8 cellular contexts compared by ENCODE assay signal in the genomic region with DNA sequence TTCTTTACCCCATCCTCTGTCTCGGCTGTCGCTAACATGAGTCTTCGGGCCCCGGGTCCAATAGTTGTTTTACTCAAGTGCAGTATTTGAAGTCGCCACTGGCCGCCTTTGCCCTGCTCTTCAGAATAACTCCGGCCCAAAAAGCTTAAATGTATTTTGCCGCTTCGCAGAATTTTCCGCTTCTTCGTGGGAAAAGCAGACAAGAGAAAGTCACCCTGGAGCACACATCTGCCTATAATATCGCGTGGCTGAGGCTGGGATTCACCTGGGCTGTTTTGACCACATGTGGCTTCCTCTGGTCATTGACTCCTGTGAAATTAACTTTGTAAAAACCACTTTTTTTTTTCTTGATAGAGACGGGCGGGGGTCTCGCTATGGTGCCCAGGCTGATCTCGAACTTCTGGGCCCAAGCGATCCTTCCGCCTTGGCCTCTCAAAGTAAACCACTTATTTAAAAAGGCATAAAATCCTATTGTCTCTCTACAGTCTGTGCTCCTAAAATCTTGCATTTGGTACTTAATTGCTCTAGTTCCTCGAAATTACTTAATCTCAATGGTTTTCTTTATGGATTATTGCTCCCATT.
A peak's percentile ranks its signal among the peaks of the same experiment; 100 is the strongest.
DNase-seq lines count a peak whose midpoint lies in the region; ATAC-seq and TF ChIP-seq lines count a peak whose summit lies in the region.

No MANE protein-coding gene starts in this region.

- peak overlapping the region; percentile 31 for H3K27ac ChIP-seq in muscle layer of duodenum (ENCODE audit: low read length)

- DNase-seq in AML-193 (lab: John Stamatoyannopoulos, UW) (peak; percentile 26 to 30), NB4 (ENCODE audit: low read depth) (no peak), NCI-H2107 (lab: John Stamatoyannopoulos, UW) (no peak), GOT3 (lab: John Stamatoyannopoulos, UW) (no peak)

- H3K27ac Mint-ChIP-seq in dendritic cell treated with granulocyte-macrophage colony-stimulating factor and Interleukin-4, amounts not matched to agents 40 ng/mL and 50 ng/mL, for 4 days = peak overlapping the region; percentile 91

- no peaks in the 10 kb centered on the region for H3K9me3 Mint-ChIP-seq in dendritic cell treated with granulocyte-macrophage colony-stimulating factor and Interleukin-4, amounts not matched to agents 40 ng/mL and 50 ng/mL, for 4 days

- peaks cover 28% of the 10 kb centered on the region for H3K36me3 Mint-ChIP-seq in dendritic cell treated with granulocyte-macrophage colony-stimulating factor and Interleukin-4, amounts not matched to agents 40 ng/mL and 50 ng/mL, for 4 days (ENCODE audit: low read depth)

- H3K27me3 Mint-ChIP-seq in dendritic cell treated with granulocyte-macrophage colony-stimulating factor and Interleukin-4, amounts not matched to agents 40 ng/mL and 50 ng/mL, for 4 days = peaks cover 2% of the 10 kb centered on the region

- H3K9me3 ChIP-seq in muscle layer of duodenum (ENCODE audit: control insufficient read depth in 1 of 2, low read length in 2 of 2) = no peaks in the 10 kb centered on the region

- no peaks in the 10 kb centered on the region for H3K36me3 ChIP-seq in muscle layer of duodenum (ENCODE audit: control insufficient read depth in 1 of 2, insufficient read depth in 2 of 2, low read length in 2 of 2)

- peak overlapping the region; percentile 92 for H3K4me3 ChIP-seq in NB4 (ENCODE audit: low read depth, low read length)
- H3K4me3 ChIP-seq in muscle layer of duodenum (ENCODE audit: low read depth in 1 of 2, low read length in 2 of 2) = peak overlapping the region; percentile 76 to 93

- peaks cover 26% of the 10 kb centered on the region for H3K4me1 Mint-ChIP-seq in dendritic cell treated with granulocyte-macrophage colony-stimulating factor and Interleukin-4, amounts not matched to agents 40 ng/mL and 50 ng/mL, for 4 days (ENCODE audit: low read depth)

- no peak for TF ChIP-seq CTCF in NB4 (IDR thresholded peaks at IDR 0.05; ENCODE audit: low read depth, low read length)

- intact Hi-C loops in dendritic cell treated with granulocyte-macrophage colony-stimulating factor and Interleukin-4, amounts not matched to agents 40 ng/mL and 50 ng/mL, for 4 days (cut with micrococcal nuclease) = loop anchor here (1.0 kb wide), 1 partner anchor 13 kb away; no protein-coding TSS in a partner anchor

- no peaks in the 10 kb centered on the region for H3K27me3 ChIP-seq in muscle layer of duodenum (ENCODE audit: low read depth, low read length)

- H3K4me1 ChIP-seq in muscle layer of duodenum (ENCODE audit: control insufficient read depth in 1 of 2, insufficient read depth in 2 of 2, low read length in 2 of 2) = peaks cover 7 to 24% of the 10 kb centered on the region in 2 donors

- peak overlapping the region; percentile 98 for H3K4me3 Mint-ChIP-seq in dendritic cell treated with granulocyte-macrophage colony-stimulating factor and Interleukin-4, amounts not matched to agents 40 ng/mL and 50 ng/mL, for 4 days

- peak; percentile 2 for ATAC-seq in GM19351 (IDR thresholded peaks at IDR 0.05; ENCODE audit: unreplicated experiment)
- no peak for ATAC-seq in GM19463 (IDR thresholded peaks at IDR 0.05; ENCODE audit: unreplicated experiment)

- TF ChIP-seq POLR2A in NB4 (IDR thresholded peaks at IDR 0.05; ENCODE audit: extremely low read depth, insufficient read length) = no peak

Comparison
In these comparisons a context has a peak if more than half of its experiments do, and no peak if none do; other contexts are left out.
1. DNase-seq: peak in AML-193 (2 of 2); none in NB4 (single experiment), NCI-H2107 (single experiment) and GOT3 (single experiment).